In genomic region chr22:46563381-46564083, GRCh38 we compare ENCODE assay signal across 8 cellular contexts. TPM values are rescaled to one million over a fixed set of nuclear protein-coding genes. Genes with fewer than 3 reads are reported as not detected.
DNase-seq lines count a peak whose midpoint lies in the region; ATAC-seq and TF ChIP-seq lines count a peak whose summit lies in the region.

No MANE protein-coding gene starts in this region.

- H3K9ac ChIP-seq in iPS-20b (ENCODE audit: low read depth, low read length) = peak overlapping the region; percentile 12; the same call in 1 of the 2 replicates

- DNase-seq in NAMALWA (ENCODE audit: low spot score) (peak; percentile 88), amniotic epithelial cell (ENCODE audit: low read depth) (peak; percentile 29), H4 (ENCODE audit: low spot score) (no peak)
- peak; percentile 65 for DNase-seq in T-helper 2 cell treated with Interferon-gamma antibody and Interleukin-4, amounts not matched to agents 5 μg/mL and 100 μg/mL, for 36 hours (ENCODE audit: low spot score)
- peak; percentile 56 to 70 for DNase-seq in stimulated activated CD4-positive, alpha-beta T cell treated with anti-CD3 and anti-CD28 coated beads, Interleukin-15, amount 100 ng/mL, for 1 hour (ENCODE audit: low read depth in 1 of 2, low spot score in 1 of 2)

- H3K36me3 ChIP-seq in iPS-20b (ENCODE audit: insufficient read depth, low read depth, low read length) = no peaks in the 10 kb centered on the region

- no peaks in the 10 kb centered on the region for H3K36me3 Mint-ChIP-seq in T-helper 2 cell treated with Interferon-gamma antibody and Interleukin-4, amounts not matched to agents 5 μg/mL and 100 μg/mL, for 36 hours (ENCODE audit: low read depth)

- peak; percentile 89 for TF ChIP-seq CTCF in GM12874 (IDR thresholded peaks at IDR 0.05; ENCODE audit: insufficient read depth, low read depth, low read length)

- H3K27me3 ChIP-seq in iPS-20b (ENCODE audit: insufficient read depth, low read length) = no peaks in the 10 kb centered on the region

- H3K9me3 ChIP-seq in iPS-20b (ENCODE audit: insufficient read depth, low read depth, low read length) = no peaks in the 10 kb centered on the region

- peaks cover 8% of the 10 kb centered on the region for H3K4me1 Mint-ChIP-seq in T-helper 2 cell treated with Interferon-gamma antibody and Interleukin-4, amounts not matched to agents 5 μg/mL and 100 μg/mL, for 36 hours (ENCODE audit: low read depth)

- no peak overlapping the region for H3K27ac ChIP-seq in iPS-20b (ENCODE audit: low read length)

- peaks cover 12% of the 10 kb centered on the region for H3K9me3 Mint-ChIP-seq in T-helper 2 cell treated with Interferon-gamma antibody and Interleukin-4, amounts not matched to agents 5 μg/mL and 100 μg/mL, for 36 hours

- H3K4me3 Mint-ChIP-seq in T-helper 2 cell treated with Interferon-gamma antibody and Interleukin-4, amounts not matched to agents 5 μg/mL and 100 μg/mL, for 36 hours = peak overlapping the region; percentile 12

- H3K27me3 Mint-ChIP-seq in T-helper 2 cell treated with Interferon-gamma antibody and Interleukin-4, amounts not matched to agents 5 μg/mL and 100 μg/mL, for 36 hours (ENCODE audit: low read depth) = no peaks in the 10 kb centered on the region

- no peak for ATAC-seq in HG03159 (IDR thresholded peaks at IDR 0.05; ENCODE audit: unreplicated experiment)

- H3K4me1 ChIP-seq in iPS-20b (ENCODE audit: insufficient read depth, low read length) = no peaks in the 10 kb centered on the region; the same call in 1 of the 2 replicates

- H3K4me3 ChIP-seq in iPS-20b (ENCODE audit: low read length) = no peak overlapping the region; the same call in 1 of the 2 replicates

- peak overlapping the region; percentile 68 for H3K27ac Mint-ChIP-seq in T-helper 2 cell treated with Interferon-gamma antibody and Interleukin-4, amounts not matched to agents 5 μg/mL and 100 μg/mL, for 36 hours

RNA-seq across cellular contexts. Expression of gene CELSR1, which starts 26.1 kb away (rescaled TPM):
- total RNA-seq in H4 (2014; rRNA removed; shearing (Covaris generic)) = 5.7 and 12.7 TPM in 2 replicates

RNA-seq across cellular contexts. Expression of gene GRAMD4, which starts 56.7 kb away (rescaled TPM):
- 3.2 and 25.4 TPM in 2 replicates for total RNA-seq in H4 (2014; rRNA removed; shearing (Covaris generic))
